ENCODE assay signal across 27 cellular contexts in genomic region chr14:100872641-100873071, GRCh38. TPM values are rescaled to one million over a fixed set of nuclear protein-coding genes. Genes with fewer than 3 reads are reported as not detected.
DNase-seq lines count a peak whose midpoint lies in the region; ATAC-seq and TF ChIP-seq lines count a peak whose summit lies in the region.
"Had no signal": no experiment of that assay in that cellular context is flagged by ENCODE, and none has a peak within 500 bp of the region (broad histone marks: within the 10 kb centered on the region; RNA-seq: fewer than 3 reads in every experiment).

No MANE protein-coding gene starts in this region.

- H3K4me3 ChIP-seq in neural cell (ENCODE audit: low read length) (no peak overlapping the region), aorta (ENCODE audit: low read length in 2 of 2) (no peak overlapping the region)
- H3K4me3 ChIP-seq: A549; BLaER1 treated with 17β-estradiol and CSF1 and Interleukin-3, amounts not matched to agents 10 nM and 100 nM; SJCRH30; thoracic aorta had no signal

- no peaks in the 10 kb centered on the region for H3K9me2 ChIP-seq in neural cell (ENCODE audit: insufficient read depth, low read length)

- H3K36me3 ChIP-seq in neural cell (ENCODE audit: insufficient read depth, low read length) = no peaks in the 10 kb centered on the region
- H3K36me3 ChIP-seq in aorta (ENCODE audit: control insufficient read depth in 1 of 2, insufficient read depth in 2 of 2, low read length in 1 of 2) = no peaks in the 10 kb centered on the region
- H3K36me3 ChIP-seq: BLaER1 treated with 17β-estradiol and CSF1 and Interleukin-3, amounts not matched to agents 10 nM and 100 nM; neutrophil; thoracic aorta; WERI-Rb-1 had no signal

- no peak overlapping the region for H3K4me3 Mint-ChIP-seq in stimulated activated naive CD8-positive, alpha-beta T cell treated with anti-CD3 and anti-CD28 coated beads, Interleukin-15, amount 100 ng/mL, for 72 hours
- H3K4me3 Mint-ChIP-seq in endothelial cell (ENCODE audit: unreplicated experiment) = peak overlapping the region; percentile 5
- H3K4me3 Mint-ChIP-seq: activated CD4-positive, alpha-beta memory T cell treated with anti-CD3 and anti-CD28 coated beads, Interleukin-2, amount 10 ng/mL, durations not matched to agents 7 days and 5 days; activated naive CD4-positive, alpha-beta T cell treated with anti-CD3 and anti-CD28 coated beads, Interleukin-2, amount 10 ng/mL, durations not matched to agents 7 days and 5 days; activated T-cell treated with anti-CD3 and anti-CD28 coated beads, Interleukin-2, amount 50 U/mL, for 24 hours; effector memory CD8-positive, alpha-beta T cell; T-helper 17 cell had no signal

- no peaks in the 10 kb centered on the region for H3F3A ChIP-seq in neural cell (ENCODE audit: insufficient read depth, low read length, poor library complexity, severe bottlenecking)

- peak; percentile 19 for TF ChIP-seq EP300 in neural cell (conservative IDR thresholded peaks at IDR 0.05; ENCODE audit: poor library complexity, severe bottlenecking)

- DNase-seq in stimulated activated naive CD8-positive, alpha-beta T cell treated with anti-CD3 and anti-CD28 coated beads, Interleukin-15, amount 100 ng/mL, for 72 hours = no peak
- DNase-seq in stimulated activated naive CD8-positive, alpha-beta T cell treated with anti-CD3 and anti-CD28 coated beads, Interleukin-15, Interleukin-2, amounts not matched to agents 100 U/mL and 50 U/mL, for 24 hours = no peak
- no peak for DNase-seq in endothelial cell (ENCODE audit: low spot score)
- DNase-seq in aorta = peak; percentile 22 to 52
- no peak for DNase-seq in NCI-H748 (lab: John Stamatoyannopoulos, UW; ENCODE audit: unreplicated experiment)
- DNase-seq: activated CD4-positive, alpha-beta memory T cell treated with anti-CD3 and anti-CD28 coated beads, Interleukin-2, amount 10 ng/mL, durations not matched to agents 7 days and 5 days; activated naive CD4-positive, alpha-beta T cell treated with anti-CD3 and anti-CD28 coated beads, Interleukin-2, amount 10 ng/mL, durations not matched to agents 7 days and 5 days; activated T-cell treated with anti-CD3 and anti-CD28 coated beads, Interleukin-2, amount 50 U/mL, for 24 hours; effector memory CD8-positive, alpha-beta T cell; MV-4-11; NCI-H187; NCI-H2227 treated with DMSO at 0.1 percent for 48 hours; NCI-H82; OCI-M1; retina; SJCRH30; T-helper 17 cell; WERI-Rb-1 had no signal

- H3K9me3 Mint-ChIP-seq in stimulated activated naive CD8-positive, alpha-beta T cell treated with anti-CD3 and anti-CD28 coated beads, Interleukin-15, amount 100 ng/mL, for 72 hours = no peaks in the 10 kb centered on the region
- no peaks in the 10 kb centered on the region for H3K9me3 Mint-ChIP-seq in endothelial cell (ENCODE audit: unreplicated experiment)
- H3K9me3 Mint-ChIP-seq: activated T-cell treated with anti-CD3 and anti-CD28 coated beads, Interleukin-2, amount 50 U/mL, for 24 hours; effector memory CD8-positive, alpha-beta T cell had no signal

- ATAC-seq in stimulated activated naive CD8-positive, alpha-beta T cell treated with anti-CD3 and anti-CD28 coated beads, Interleukin-15, amount 100 ng/mL, for 72 hours = peak; percentile 3
- ATAC-seq in stimulated activated naive CD8-positive, alpha-beta T cell treated with anti-CD3 and anti-CD28 coated beads, Interleukin-15, Interleukin-2, amounts not matched to agents 100 U/mL and 50 U/mL, for 24 hours = no peak
- ATAC-seq in aorta (ENCODE audit: low FRiP score) (no peak), HG02642 (IDR thresholded peaks at IDR 0.05; ENCODE audit: poor library complexity, unreplicated experiment) (no peak), HG02610 (IDR thresholded peaks at IDR 0.05; ENCODE audit: unreplicated experiment) (no peak)
- ATAC-seq: effector memory CD8-positive, alpha-beta T cell; T-helper 17 cell had no signal

- H3K27me3 Mint-ChIP-seq in stimulated activated naive CD8-positive, alpha-beta T cell treated with anti-CD3 and anti-CD28 coated beads, Interleukin-15, amount 100 ng/mL, for 72 hours = peaks cover under 1% of the 10 kb centered on the region
- peaks cover 16% of the 10 kb centered on the region for H3K27me3 Mint-ChIP-seq in endothelial cell (ENCODE audit: unreplicated experiment)
- H3K27me3 Mint-ChIP-seq: activated CD4-positive, alpha-beta memory T cell treated with anti-CD3 and anti-CD28 coated beads, Interleukin-2, amount 10 ng/mL, durations not matched to agents 7 days and 5 days had no signal

- TF ChIP-seq RAD21 in neural cell (conservative IDR thresholded peaks at IDR 0.05) = no peak

- H3K4me1 Mint-ChIP-seq in stimulated activated naive CD8-positive, alpha-beta T cell treated with anti-CD3 and anti-CD28 coated beads, Interleukin-15, amount 100 ng/mL, for 72 hours = peaks cover 6% of the 10 kb centered on the region
- no peaks in the 10 kb centered on the region for H3K4me1 Mint-ChIP-seq in endothelial cell (ENCODE audit: unreplicated experiment)
- H3K4me1 Mint-ChIP-seq: activated CD4-positive, alpha-beta memory T cell treated with anti-CD3 and anti-CD28 coated beads, Interleukin-2, amount 10 ng/mL, durations not matched to agents 7 days and 5 days; activated naive CD4-positive, alpha-beta T cell treated with anti-CD3 and anti-CD28 coated beads, Interleukin-2, amount 10 ng/mL, durations not matched to agents 7 days and 5 days had no signal

- peak overlapping the region in 1 of 2 donors; percentile 69 for H3K27ac Mint-ChIP-seq in stimulated activated naive CD8-positive, alpha-beta T cell treated with anti-CD3 and anti-CD28 coated beads, Interleukin-15, amount 100 ng/mL, for 72 hours
- H3K27ac Mint-ChIP-seq in endothelial cell (ENCODE audit: unreplicated experiment) = no peak overlapping the region
- H3K27ac Mint-ChIP-seq: activated CD4-positive, alpha-beta memory T cell treated with anti-CD3 and anti-CD28 coated beads, Interleukin-2, amount 10 ng/mL, durations not matched to agents 7 days and 5 days; activated naive CD4-positive, alpha-beta T cell treated with anti-CD3 and anti-CD28 coated beads, Interleukin-2, amount 10 ng/mL, durations not matched to agents 7 days and 5 days; activated T-cell treated with anti-CD3 and anti-CD28 coated beads, Interleukin-2, amount 50 U/mL, for 24 hours; effector memory CD8-positive, alpha-beta T cell; T-helper 17 cell had no signal

- no peaks in the 10 kb centered on the region for H4K20me1 ChIP-seq in neural cell (ENCODE audit: insufficient read depth)
- H4K20me1 ChIP-seq: BLaER1 treated with 17β-estradiol and CSF1 and Interleukin-3, amounts not matched to agents 10 nM and 100 nM had no signal

- no peak overlapping the region for H2AFZ ChIP-seq in neural cell (ENCODE audit: low read depth, low read length)

- no peak overlapping the region for H3K9ac ChIP-seq in neural cell (ENCODE audit: low read length)
- H3K9ac ChIP-seq: BLaER1 treated with 17β-estradiol and CSF1 and Interleukin-3, amounts not matched to agents 10 nM and 100 nM; KMS-11 had no signal

- H3K27ac ChIP-seq in neural cell (ENCODE audit: low read length) = no peak overlapping the region
- no peak overlapping the region for H3K27ac ChIP-seq in aorta (ENCODE audit: low read depth in 1 of 2, low read length in 2 of 2)
- H3K27ac ChIP-seq: A549; BLaER1 treated with 17β-estradiol and CSF1 and Interleukin-3, amounts not matched to agents 10 nM and 100 nM; KMS-11; neutrophil; SJCRH30; thoracic aorta; WERI-Rb-1 had no signal

- H3K27me3 ChIP-seq in neural cell (ENCODE audit: insufficient read depth, low read depth, low read length) = no peaks in the 10 kb centered on the region
- H3K27me3 ChIP-seq in aorta (ENCODE audit: control insufficient read depth in 1 of 2, insufficient read depth in 2 of 2, low read length in 1 of 2) = no peaks in the 10 kb centered on the region
- H3K27me3 ChIP-seq: BLaER1 treated with 17β-estradiol and CSF1 and Interleukin-3, amounts not matched to agents 10 nM and 100 nM; neutrophil; SJCRH30 had no signal

- H3K9me3 ChIP-seq in neural cell (ENCODE audit: low read length) (no peaks in the 10 kb centered on the region), aorta (ENCODE audit: control insufficient read depth, low read length) (no peaks in the 10 kb centered on the region)
- H3K9me3 ChIP-seq: A549; BLaER1 treated with 17β-estradiol and CSF1 and Interleukin-3, amounts not matched to agents 10 nM and 100 nM; neutrophil; SJCRH30; thoracic aorta had no signal

- no peaks in the 10 kb centered on the region for H3K4me1 ChIP-seq in aorta (ENCODE audit: control insufficient read depth in 1 of 2, insufficient read depth in 2 of 2, low read length in 2 of 2)
- H3K4me1 ChIP-seq: A549, SJCRH30 had no signal

- TF ChIP-seq CTCF in endothelial cell (IDR thresholded peaks at IDR 0.05; ENCODE audit: unreplicated experiment) (no peak), neural cell (IDR thresholded peaks at IDR 0.05; ENCODE audit: poor library complexity, severe bottlenecking) (no peak)

- WGBS in aorta, 2 donors = 69 to 71% methylated on average over 12 of the region's 12 CpGs

- no peak overlapping the region for H3K4me2 ChIP-seq in neural cell (ENCODE audit: low read length)
- H3K4me2 ChIP-seq: A549; BLaER1 treated with 17β-estradiol and CSF1 and Interleukin-3, amounts not matched to agents 10 nM and 100 nM; KMS-11 had no signal

- H3K79me2 ChIP-seq in neural cell (replicated peaks; ENCODE audit: insufficient read depth, low read length) = no peaks in the 10 kb centered on the region

- intact Hi-C loops in aorta (cut with DNase I) = no loop called here

- H3K36me3 Mint-ChIP-seq in endothelial cell (ENCODE audit: low read depth, unreplicated experiment) = peaks cover 11% of the 10 kb centered on the region
- H3K36me3 Mint-ChIP-seq: activated naive CD4-positive, alpha-beta T cell treated with anti-CD3 and anti-CD28 coated beads, Interleukin-2, amount 10 ng/mL, durations not matched to agents 7 days and 5 days had no signal

RNA-seq across cellular contexts. Expression of gene RTL1, which starts 30.9 kb away (rescaled TPM):
- total RNA-seq in endothelial cell (ENCODE audit: unreplicated experiment) (0.18 TPM), aorta (not detected)
- polyA plus RNA-seq in neural cell (0.20 TPM in 1 of 2 replicates, not detected in the other), aorta (not detected)
- polyA minus RNA-seq in neural cell = 0.23 TPM in 1 of 2 replicates, not detected in the other
- total RNA-seq: activated CD4-positive, alpha-beta memory T cell treated with anti-CD3 and anti-CD28 coated beads, Interleukin-2, amount 10 ng/mL, durations not matched to agents 7 days and 5 days; fibroblast of lung; T-helper 17 cell; thoracic aorta had no signal
- polyA plus RNA-seq: fibroblast of lung had no signal

RNA-seq across cellular contexts. Expression of gene MEG3, which starts 46.7 kb away (rescaled TPM):
- total RNA-seq in endothelial cell (ENCODE audit: unreplicated experiment) (not detected), aorta (100 to 1,000 TPM in 1 of 2 donors, 10 to 100 TPM in 1; 51.2 to 246 TPM)
- polyA plus RNA-seq in neural cell (not detected in 2 replicates), aorta (100 to 1,000 TPM in 1 of 2 donors, 10 to 100 TPM in 1; 21.4 to 454 TPM)
- 0.46 TPM in 1 of 2 replicates, not detected in the other for polyA minus RNA-seq in neural cell
- total RNA-seq: activated CD4-positive, alpha-beta memory T cell treated with anti-CD3 and anti-CD28 coated beads, Interleukin-2, amount 10 ng/mL, durations not matched to agents 7 days and 5 days had no signal

Comparison
In these comparisons a context has a peak if more than half of its experiments do, and no peak if none do; other contexts are left out.
1. DNase-seq: peak in aorta (2 of 2); none in stimulated activated naive CD8-positive, alpha-beta T cell treated with anti-CD3 and anti-CD28 coated beads, Interleukin-15, amount 100 ng/mL, for 72 hours (0 of 2), stimulated activated naive CD8-positive, alpha-beta T cell treated with anti-CD3 and anti-CD28 coated beads, Interleukin-15, Interleukin-2, amounts not matched to agents 100 U/mL and 50 U/mL, for 24 hours (single experiment), endothelial cell (single experiment) and NCI-H748 (single experiment).
2. RNA of gene MEG3, which starts 46.7 kb away (total RNA-seq): 51.2 to 246 TPM in aorta; not detected in endothelial cell (single experiment); every median in the first group is over 10 times any median in the second.